8 cellular contexts compared by ENCODE assay signal in the genomic region with DNA sequence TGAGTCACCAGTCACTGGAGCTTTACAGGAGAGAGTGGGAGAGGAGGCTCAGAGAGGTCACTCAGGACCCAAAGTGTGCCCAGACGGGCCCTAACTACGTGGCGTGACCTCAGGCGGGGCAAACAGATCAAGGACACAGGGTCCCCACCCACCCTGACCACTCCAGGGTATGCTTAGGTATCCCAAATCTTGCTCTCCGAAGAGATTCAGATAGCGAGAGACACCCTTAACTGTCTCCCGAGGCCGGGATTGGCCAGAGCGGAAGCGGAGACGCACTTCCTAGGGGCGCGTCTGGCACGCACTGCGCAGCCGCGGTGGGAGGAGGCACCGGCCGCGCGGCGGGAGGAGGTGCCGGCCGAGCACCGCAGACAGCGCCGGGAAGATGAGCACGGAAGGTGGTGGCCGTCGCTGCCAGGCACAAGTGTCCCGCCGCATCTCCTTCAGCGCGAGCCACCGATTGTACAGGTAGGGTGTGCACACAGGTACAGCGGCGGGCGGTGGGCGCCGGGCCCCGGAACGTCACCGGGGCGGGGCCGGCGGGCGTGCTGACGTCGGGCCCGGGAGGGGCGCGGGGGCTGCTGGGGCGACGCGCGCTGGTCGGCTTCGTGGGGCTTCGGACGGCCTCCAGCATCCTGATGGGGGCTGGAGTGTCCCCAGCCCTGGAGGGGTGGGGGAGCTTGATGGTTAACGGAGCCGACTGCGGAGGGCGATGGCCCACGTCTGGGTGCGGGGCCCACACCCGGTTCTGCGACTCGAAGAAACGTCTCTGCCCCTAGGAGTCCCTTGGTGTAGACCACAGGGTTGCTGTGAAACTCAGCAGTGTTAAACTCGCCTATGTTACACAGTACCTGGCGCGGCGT. TPM values are rescaled to one million over a fixed set of nuclear protein-coding genes. Genes with fewer than 3 reads are reported as not detected.
DNase-seq lines count a peak whose midpoint lies in the region; ATAC-seq and TF ChIP-seq lines count a peak whose summit lies in the region.

A gene (plus strand): TSS at position 367 of the 860 bp plus-strand sequence. CDS start 16 bp downstream, at position 383.

- peak within 1 kb of the TSS; percentile 96 for H3K4me3 Mint-ChIP-seq in CD4-positive, alpha-beta T cell
- peak within 1 kb of the TSS; percentile 70 for H3K4me3 Mint-ChIP-seq in activated CD8-positive, alpha-beta T cell treated with anti-CD3 and anti-CD28 coated beads for 36 hours

- CTCF ChIA-PET in CD4-positive, alpha-beta T cell (lab: Charles Lee): interaction anchor here (1.0 to 4.2 kb wide), 2 partner anchors 54 to 330 kb away, joined by 3 to 27 read pairs; no protein-coding TSS in a partner anchor
- CTCF ChIA-PET in activated CD8-positive, alpha-beta T cell treated with anti-CD3 and anti-CD28 coated beads for 36 hours (lab: Charles Lee): interaction anchor here (5.1 kb wide), 1 partner anchor 54 kb away, joined by 37 read pairs; no protein-coding TSS in a partner anchor

- peaks cover 9 to 11% of the 10 kb centered on the region in 2 donors for H3K4me1 ChIP-seq in duodenal mucosa (ENCODE audit: control insufficient read depth in 1 of 2, insufficient read depth in 2 of 2, low read length in 2 of 2)
- peaks cover 13% of the 10 kb centered on the region for H3K4me1 ChIP-seq in lower lobe of right lung

- H3K36me3 Mint-ChIP-seq in CD4-positive, alpha-beta T cell (ENCODE audit: low read depth): peaks cover 51% of the 10 kb centered on the region
- H3K36me3 Mint-ChIP-seq in activated CD8-positive, alpha-beta T cell treated with anti-CD3 and anti-CD28 coated beads for 36 hours (ENCODE audit: low read depth): peaks cover 20% of the 10 kb centered on the region

- peaks cover 20% of the 10 kb centered on the region for H3K4me1 Mint-ChIP-seq in CD4-positive, alpha-beta T cell (ENCODE audit: low read depth)
- peaks cover 15% of the 10 kb centered on the region for H3K4me1 Mint-ChIP-seq in activated CD8-positive, alpha-beta T cell treated with anti-CD3 and anti-CD28 coated beads for 36 hours (ENCODE audit: low read depth)

- peak; percentile 89 for ATAC-seq in CD4-positive, alpha-beta T cell (ENCODE audit: poor library complexity)
- ATAC-seq in GM19438 (IDR thresholded peaks at IDR 0.05; ENCODE audit: low read depth, unreplicated experiment) (peak; percentile 97), HG03571 (IDR thresholded peaks at IDR 0.05; ENCODE audit: unreplicated experiment) (peak; percentile 96), lower lobe of right lung (peak; percentile 98 to 99)
- peak; percentile 97 for ATAC-seq in activated CD8-positive, alpha-beta T cell treated with anti-CD3 and anti-CD28 coated beads for 36 hours

- peak; percentile 12 for TF ChIP-seq CTCF in CD4-positive, alpha-beta T cell (IDR thresholded peaks at IDR 0.05)
- no peak for TF ChIP-seq CTCF in activated CD8-positive, alpha-beta T cell treated with anti-CD3 and anti-CD28 coated beads for 36 hours (IDR thresholded peaks at IDR 0.05)
- TF ChIP-seq CTCF in lower lobe of right lung (IDR thresholded peaks at IDR 0.05): no peak

- no peaks in the 10 kb centered on the region for H3K27me3 Mint-ChIP-seq in CD4-positive, alpha-beta T cell
- H3K27me3 Mint-ChIP-seq in activated CD8-positive, alpha-beta T cell treated with anti-CD3 and anti-CD28 coated beads for 36 hours: peaks cover 1% of the 10 kb centered on the region

- POLR2A ChIA-PET in CD4-positive, alpha-beta T cell (lab: Charles Lee): interaction anchor here (0.7 to 2.4 kb wide), 5 partner anchors 53 to 1088 kb away, joined by 3 to 18 read pairs (median 5); a partner anchor contains a TSS
- POLR2A ChIA-PET in activated CD8-positive, alpha-beta T cell treated with anti-CD3 and anti-CD28 coated beads for 36 hours (lab: Charles Lee): interaction anchor here (1.0 to 1.2 kb wide), 3 partner anchors 8 to 121 kb away, joined by 3 to 5 read pairs (median 3); no protein-coding TSS in a partner anchor

- DNase-seq in CD4-positive, alpha-beta T cell: peak; percentile 68 to 81 (median 76)
- peak; percentile 88 for DNase-seq in NCI-H774 (lab: John Stamatoyannopoulos, UW)
- peak; percentile 85 for DNase-seq in activated CD8-positive, alpha-beta T cell treated with anti-CD3 and anti-CD28 coated beads for 36 hours
- peak; percentile 92 for DNase-seq in lower lobe of right lung
- peak; percentile 52 to 64 (median 64) for DNase-seq in stimulated activated CD4-positive, alpha-beta T cell treated with anti-CD3 and anti-CD28 coated beads, TNF-alpha, amount 100 ng/mL, for 1 hour (ENCODE audit: low read depth in 3 of 3, low spot score in 1 of 3)

- H3K9me3 Mint-ChIP-seq in CD4-positive, alpha-beta T cell: no peaks in the 10 kb centered on the region
- H3K9me3 Mint-ChIP-seq in activated CD8-positive, alpha-beta T cell treated with anti-CD3 and anti-CD28 coated beads for 36 hours: no peaks in the 10 kb centered on the region

- H3K27ac Mint-ChIP-seq in CD4-positive, alpha-beta T cell: peak within 1 kb of the TSS; percentile 99
- peak within 1 kb of the TSS; percentile 95 for H3K27ac Mint-ChIP-seq in activated CD8-positive, alpha-beta T cell treated with anti-CD3 and anti-CD28 coated beads for 36 hours

- no peaks in the 10 kb centered on the region for H3K9me3 ChIP-seq in CD4-positive, alpha-beta T cell (ENCODE audit: control insufficient read depth, low read length)
- H3K9me3 ChIP-seq in duodenal mucosa (ENCODE audit: control insufficient read depth in 1 of 2, low read length in 2 of 2): no peaks in the 10 kb centered on the region
- no peaks in the 10 kb centered on the region for H3K9me3 ChIP-seq in lower lobe of right lung

- intact Hi-C loops in CD4-positive, alpha-beta T cell (cut with DNase I, micrococcal nuclease): loop anchor here in 1 of 2 experiments (2.0 to 10.0 kb wide), 4 partner anchors 229 to 1089 kb away; a partner anchor contains a TSS
- intact Hi-C loops in activated CD8-positive, alpha-beta T cell treated with anti-CD3 and anti-CD28 coated beads for 36 hours (cut with micrococcal nuclease): no loop called here
- intact Hi-C loops in lower lobe of right lung (cut with DNase I): no loop called here

- H3K9ac ChIP-seq in duodenal mucosa (ENCODE audit: low read depth in 1 of 2, low read length in 2 of 2): peak within 1 kb of the TSS; percentile 92 to 95

- H3K36me3 ChIP-seq in duodenal mucosa (ENCODE audit: control insufficient read depth in 1 of 2, insufficient read depth in 2 of 2, low read length in 2 of 2) (peaks cover 8 to 18% of the 10 kb centered on the region in 2 donors), lower lobe of right lung (peaks cover 28% of the 10 kb centered on the region)

- no peaks in the 10 kb centered on the region for H3K27me3 ChIP-seq in CD4-positive, alpha-beta T cell (ENCODE audit: control insufficient read depth, insufficient read depth, low read length)
- H3K27me3 ChIP-seq in duodenal mucosa (ENCODE audit: control insufficient read depth in 1 of 2, insufficient read depth in 2 of 2, low read length in 2 of 2): no peaks in the 10 kb centered on the region
- H3K27me3 ChIP-seq in lower lobe of right lung (ENCODE audit: low read depth): no peaks in the 10 kb centered on the region

- H3K27ac ChIP-seq in CD4-positive, alpha-beta T cell (ENCODE audit: low read depth, low read length): peak within 1 kb of the TSS; percentile 96
- peak within 1 kb of the TSS; percentile 98 for H3K27ac ChIP-seq in duodenal mucosa (ENCODE audit: low read depth, low read length)
- H3K27ac ChIP-seq in lower lobe of right lung: peak within 1 kb of the TSS; percentile 99

- peak within 1 kb of the TSS; percentile 88 to 94 for H3K4me3 ChIP-seq in duodenal mucosa (ENCODE audit: low read depth in 1 of 2, low read length in 2 of 2)
- H3K4me3 ChIP-seq in lower lobe of right lung: peak within 1 kb of the TSS; percentile 69

RNA-seq across cellular contexts. Expression of the gene that starts here (rescaled TPM):
- 10 to 100 TPM; 82.9 to 86.2 TPM for total RNA-seq in CD4-positive, alpha-beta T cell
- 10 to 100 TPM; 22.6 to 24.9 TPM for total RNA-seq in activated CD8-positive, alpha-beta T cell treated with anti-CD3 and anti-CD28 coated beads for 36 hours
- 22.8 TPM for total RNA-seq in lower lobe of right lung

Comparison
In these comparisons a context has a peak if more than half of its experiments do, and no peak if none do; other contexts are left out.
1. Peak in every context shown above with its lines: DNase-seq, ATAC-seq, H3K4me3 ChIP-seq and H3K27ac ChIP-seq.